ENCODE assay signal across 8 cellular contexts in genomic region chr5:1110260-1110929, GRCh38. TPM values are rescaled to one million over a fixed set of nuclear protein-coding genes. Genes with fewer than 3 reads are reported as not detected.
DNase-seq lines count a peak whose midpoint lies in the region; ATAC-seq and FAIRE-seq lines count a peak whose summit lies in the region.

No MANE protein-coding gene starts in this region.

- no peak overlapping the region for H3K27ac ChIP-seq in HUES6 (ENCODE audit: low read depth, low read length)
- peak overlapping the region; percentile 39 for H3K27ac ChIP-seq in right cardiac atrium (ENCODE audit: low read length)
- H3K27ac ChIP-seq in small intestine (ENCODE audit: low read depth in 1 of 2, low read length in 1 of 2) = peak overlapping the region; percentile 91 to 96

- H3K4me3 ChIP-seq in HUES6 (ENCODE audit: low read depth, low read length) (peak overlapping the region; percentile 76), right cardiac atrium (ENCODE audit: low read length) (peak overlapping the region; percentile 76), small intestine (ENCODE audit: low read depth in 1 of 2, low read length in 2 of 2) (peak overlapping the region; percentile 92 to 95)

- no peaks in the 10 kb centered on the region for H3K27me3 ChIP-seq in HUES6 (ENCODE audit: control insufficient read depth, insufficient read depth, low read length)
- no peaks in the 10 kb centered on the region for H3K27me3 ChIP-seq in right cardiac atrium (ENCODE audit: control insufficient read depth, insufficient read depth)
- H3K27me3 ChIP-seq in small intestine (ENCODE audit: control insufficient read depth in 2 of 2, insufficient read depth in 2 of 2, low read length in 2 of 2) = no peaks in the 10 kb centered on the region

- intact Hi-C loops in right cardiac atrium (cut with DNase I) = no loop called here

- WGBS in right cardiac atrium = 44% methylated on average over 24 of the region's 24 CpGs
- WGBS in small intestine, 3 donors = 11 to 30% (median 18%) methylated on average over 23 to 24 of the region's 24 CpGs

- ATAC-seq in activated T-cell treated with anti-CD3 and anti-CD28 coated beads, Interleukin-2, amount 50 U/mL, for 72 hours (replicated peaks in 1 of 2) = peak in 1 of 2 donors; percentile 8
- ATAC-seq in right cardiac atrium (peak in 1 of 2 donors; percentile 0), GM18519 (IDR thresholded peaks at IDR 0.05; ENCODE audit: low FRiP score, unreplicated experiment) (no peak), GM18868 (IDR thresholded peaks at IDR 0.05; ENCODE audit: unreplicated experiment) (no peak)

- no peak overlapping the region for H3K9ac ChIP-seq in HUES6 (ENCODE audit: low read length)

- DNase-seq in activated T-cell treated with anti-CD3 and anti-CD28 coated beads, Interleukin-2, amount 50 U/mL, for 72 hours = peak in 1 of 2 donors; percentile 43
- no peak for DNase-seq in right cardiac atrium
- peak; percentile 53 for DNase-seq in small intestine
- no peak for DNase-seq in NCI-H1417 treated with DMSO at 0.1 percent for 48 hours (lab: John Stamatoyannopoulos, UW)
- no peak for DNase-seq in NCI-H1092 (lab: John Stamatoyannopoulos, UW)

- H3K36me3 Mint-ChIP-seq in activated T-cell treated with anti-CD3 and anti-CD28 coated beads, Interleukin-2, amount 50 U/mL, for 72 hours (ENCODE audit: insufficient read depth in 2 of 2) = no peaks in the 10 kb centered on the region

- no peaks in the 10 kb centered on the region for H3K27me3 Mint-ChIP-seq in activated T-cell treated with anti-CD3 and anti-CD28 coated beads, Interleukin-2, amount 50 U/mL, for 72 hours (ENCODE audit: low read depth)

- H3K27ac Mint-ChIP-seq in activated T-cell treated with anti-CD3 and anti-CD28 coated beads, Interleukin-2, amount 50 U/mL, for 72 hours = peak overlapping the region; percentile 80

- peaks cover 42% of the 10 kb centered on the region for H3K4me1 Mint-ChIP-seq in activated T-cell treated with anti-CD3 and anti-CD28 coated beads, Interleukin-2, amount 50 U/mL, for 72 hours (ENCODE audit: low read depth)

- no peaks in the 10 kb centered on the region for H3K36me3 ChIP-seq in HUES6 (ENCODE audit: control insufficient read depth, insufficient read depth, low read length)
- no peaks in the 10 kb centered on the region for H3K36me3 ChIP-seq in small intestine (ENCODE audit: control insufficient read depth in 2 of 2, insufficient read depth in 2 of 2, low read length in 2 of 2)

- H3K4me1 ChIP-seq in HUES6 (ENCODE audit: control insufficient read depth, insufficient read depth, low read length) (peaks cover 30% of the 10 kb centered on the region), right cardiac atrium (ENCODE audit: control insufficient read depth, insufficient read depth, low read length) (peaks cover 18% of the 10 kb centered on the region), small intestine (ENCODE audit: control insufficient read depth in 2 of 2, insufficient read depth in 1 of 2, low read depth in 1 of 2, low read length in 1 of 2) (peaks cover 4% of the 10 kb centered on the region in 2 donors)

- H3K9me3 ChIP-seq in HUES6 (ENCODE audit: control insufficient read depth, insufficient read depth, low read depth, low read length) (no peaks in the 10 kb centered on the region), right cardiac atrium (ENCODE audit: control insufficient read depth, low read length) (no peaks in the 10 kb centered on the region), small intestine (ENCODE audit: control insufficient read depth, low read depth) (no peaks in the 10 kb centered on the region)

- no peak for FAIRE-seq in small intestine (lab: Jason Lieb, UNC)

- peak overlapping the region; percentile 91 to 92 for H3K4me3 Mint-ChIP-seq in activated T-cell treated with anti-CD3 and anti-CD28 coated beads, Interleukin-2, amount 50 U/mL, for 72 hours

- no peaks in the 10 kb centered on the region for H3K9me3 Mint-ChIP-seq in activated T-cell treated with anti-CD3 and anti-CD28 coated beads, Interleukin-2, amount 50 U/mL, for 72 hours

RNA-seq across cellular contexts. Expression of gene SLC12A7, which starts 1.5 kb away (rescaled TPM):
- total RNA-seq in activated T-cell treated with anti-CD3 and anti-CD28 coated beads, Interleukin-2, amount 50 U/mL, for 72 hours = 10 to 100 TPM; 14.8 to 29.0 TPM
- 10 to 100 TPM; 57.2 to 80.5 (median 65.6) TPM for total RNA-seq in right cardiac atrium
- polyA plus RNA-seq in right cardiac atrium (28.5 TPM), small intestine (10 to 100 TPM; 32.7 to 49.2 (median 39.8) TPM)
